8 cellular contexts compared by ENCODE assay signal in genomic region chr11:75351541-75352416, GRCh38. TPM values are rescaled to one million over a fixed set of nuclear protein-coding genes. Genes with fewer than 3 reads are reported as not detected.
DNase-seq lines count a peak whose midpoint lies in the region; ATAC-seq and TF ChIP-seq lines count a peak whose summit lies in the region.

ARRB1 (minus strand) TSS chr11:75351661; CDS start chr11:75351607, 54 bp downstream.

- WGBS in ovary, 3 donors: 0 to 1% (median 0%) methylated on average over 54 to 93 of the region's 95 CpGs

- DNase-seq in AG04450 (ENCODE audit: low read depth, low spot score) (no peak), HAP-1 (ENCODE audit: low spot score in 2 of 2) (peak; percentile 18 to 69), SJSA1 (ENCODE audit: low read depth in 1 of 2, low spot score in 2 of 2) (no peak), Right ventricle myocardium inferior (ENCODE audit: missing footprints) (peak; percentile 91), ovary (peak; percentile 73 to 83 (median 79)), vagina (ENCODE audit: extremely low spot score in 2 of 2) (no peak)

- H3K36me3 ChIP-seq in HAP-1 (replicated peaks): no peaks in the 10 kb centered on the region
- no peaks in the 10 kb centered on the region for H3K36me3 ChIP-seq in SJSA1
- no peaks in the 10 kb centered on the region for H3K36me3 ChIP-seq in ovary
- no peaks in the 10 kb centered on the region for H3K36me3 ChIP-seq in vagina

- peak within 1 kb of the TSS; percentile 11 for H3K27ac ChIP-seq in AG04450 (ENCODE audit: low read depth, low read length)
- H3K27ac ChIP-seq in SJSA1: no peak within 1 kb of the TSS
- peak within 1 kb of the TSS; percentile 58 to 72 for H3K27ac ChIP-seq in ovary
- H3K27ac ChIP-seq in vagina: peak within 1 kb of the TSS; percentile 95

- H3K4me3 ChIP-seq in AG04450 (ENCODE audit: low read depth, low read length) (peak within 1 kb of the TSS; percentile 87), HAP-1 (peak within 1 kb of the TSS; percentile 44), SJSA1 (peak within 1 kb of the TSS; percentile 31), ovary (peak within 1 kb of the TSS; percentile 86), vagina (peak within 1 kb of the TSS; percentile 67 to 77)

- peak; percentile 78 for ATAC-seq in Right ventricle myocardium inferior
- ATAC-seq in HG03457 (IDR thresholded peaks at IDR 0.05; ENCODE audit: unreplicated experiment): no peak

- peaks cover 73% of the 10 kb centered on the region for H3K4me1 Mint-ChIP-seq in activated naive CD8-positive, alpha-beta T cell (ENCODE audit: low read depth)

- TF ChIP-seq CTCF in AG04450 (IDR thresholded peaks at IDR 0.05; ENCODE audit: low read depth, low read length) (0 out of 2 replicates have a peak, but pooled peaks have one; percentile 6), ovary (IDR thresholded peaks at IDR 0.05) (no peak), vagina (IDR thresholded peaks at IDR 0.05) (no peak)

- no peak for TF ChIP-seq EP300 in ovary (IDR thresholded peaks at IDR 0.05)

- peaks cover 3% of the 10 kb centered on the region for H3K36me3 Mint-ChIP-seq in activated naive CD8-positive, alpha-beta T cell

- H3K27me3 Mint-ChIP-seq in activated naive CD8-positive, alpha-beta T cell: no peaks in the 10 kb centered on the region

- intact Hi-C loops in Right ventricle myocardium inferior (cut with DNase I) (no loop called here), ovary (cut with DNase I) (no loop called here), vagina (cut with DNase I) (no loop called here)

- H3K27me3 ChIP-seq in AG04450 (ENCODE audit: control insufficient read depth, insufficient read depth, low read length) (no peaks in the 10 kb centered on the region), HAP-1 (ENCODE audit: low read depth) (no peaks in the 10 kb centered on the region), SJSA1 (replicated peaks) (no peaks in the 10 kb centered on the region), ovary (no peaks in the 10 kb centered on the region), vagina (no peaks in the 10 kb centered on the region)

- H3K9me3 Mint-ChIP-seq in activated naive CD8-positive, alpha-beta T cell (ENCODE audit: low read depth): no peaks in the 10 kb centered on the region

- in situ Hi-C loops in HAP-1 (cut with MboI; ENCODE audit: low sequenced_read_pairs): no loop called here

- H3K4me1 ChIP-seq in HAP-1 (peaks cover 20% of the 10 kb centered on the region), SJSA1 (replicated peaks) (peaks cover 7% of the 10 kb centered on the region), ovary (ENCODE audit: insufficient read depth) (peaks cover 29% of the 10 kb centered on the region), vagina (peaks cover 60% of the 10 kb centered on the region)

- no peak for TF ChIP-seq POLR2A in ovary (IDR thresholded peaks at IDR 0.05)
- TF ChIP-seq POLR2A in vagina (IDR thresholded peaks at IDR 0.05): no peak

- H3K9me3 ChIP-seq in AG04450 (ENCODE audit: control insufficient read depth, insufficient read depth, low read length) (no peaks in the 10 kb centered on the region), HAP-1 (no peaks in the 10 kb centered on the region), SJSA1 (replicated peaks) (no peaks in the 10 kb centered on the region), ovary (no peaks in the 10 kb centered on the region), vagina (no peaks in the 10 kb centered on the region)

- CTCF ChIA-PET in AG04450 (lab: Charles Lee): interaction anchor here (1.0 to 2.3 kb wide), 3 partner anchors 10 to 33 kb away, joined by 3 to 10 read pairs (median 6); no protein-coding TSS in a partner anchor

- H3K27ac Mint-ChIP-seq in activated naive CD8-positive, alpha-beta T cell: peak within 1 kb of the TSS; percentile 97

- H3K4me3 Mint-ChIP-seq in activated naive CD8-positive, alpha-beta T cell: peak within 1 kb of the TSS; percentile 92

- POLR2A ChIA-PET in AG04450 (lab: Yijun Ruan, JAX): interaction anchor here (0.7 to 1.6 kb wide), 2 partner anchors 22 to 26 kb away, joined by 4 to 5 read pairs; no protein-coding TSS in a partner anchor

RNA-seq across cellular contexts. Expression of gene ARRB1, which starts in this region (rescaled TPM):
- polyA plus RNA-seq in AG04450 (2011; rRNA removed) (36.9 and 43.8 TPM in 2 replicates), ovary (10 to 100 TPM; 15.2 to 27.2 TPM)
- polyA minus RNA-seq in AG04450 (2011; rRNA and poly(A)+ RNA removed): 91.5 and 108 TPM in 2 replicates
- 3.6 TPM in 1 of 2 replicates, not detected in the other for total RNA-seq in SJSA1 (2014; rRNA removed; shearing (Covaris generic))
- total RNA-seq in Right ventricle myocardium inferior (30.3 TPM), ovary (10 to 100 TPM; 16.5 to 68.0 (median 30.6) TPM), vagina (33.1 TPM)

Comparison
In these comparisons a context has a peak if more than half of its experiments do, and no peak if none do; other contexts are left out.
1. DNase-seq: peak in HAP-1 (2 of 2), Right ventricle myocardium inferior (single experiment) and ovary (5 of 5); none in AG04450 (single experiment), SJSA1 (0 of 2) and vagina (0 of 2).
2. H3K4me3 ChIP-seq: peak in every context shown above with its lines; median percentile 87 in AG04450; 86 in ovary; 72 in vagina; 44 in HAP-1; 31 in SJSA1.